ENCODE assay signal across 12 cellular contexts in genomic region chr9:111828193-111828592, GRCh38. TPM values are rescaled to one million over a fixed set of nuclear protein-coding genes. Genes with fewer than 3 reads are reported as not detected.
DNase-seq lines count a peak whose midpoint lies in the region; ATAC-seq, FAIRE-seq and TF ChIP-seq lines count a peak whose summit lies in the region.
"Had no signal": no experiment of that assay in that cellular context is flagged by ENCODE, and none has a peak within 500 bp of the region (broad histone marks: within the 10 kb centered on the region; RNA-seq: fewer than 3 reads in every experiment).

No MANE protein-coding gene starts in this region.

- H3K27me3 ChIP-seq in A673 (replicated peaks; ENCODE audit: insufficient read depth, low read depth, low read length, poor library complexity): peaks cover 4% of the 10 kb centered on the region
- no peaks in the 10 kb centered on the region for H3K27me3 ChIP-seq in PC-3 (ENCODE audit: low read length)
- no peaks in the 10 kb centered on the region for H3K27me3 ChIP-seq in small intestine (ENCODE audit: control insufficient read depth in 2 of 2, insufficient read depth in 2 of 2, low read length in 2 of 2)

- no peaks in the 10 kb centered on the region for H3F3A ChIP-seq in PC-3 (ENCODE audit: low read length, unreplicated experiment)

- no peak overlapping the region for H3K4me2 ChIP-seq in PC-3 (ENCODE audit: low read length)

- intact Hi-C loops in A673 (cut with micrococcal nuclease; ENCODE audit: unreplicated experiment): loop anchor here (2.0 kb wide), 1 partner anchor 247 kb away; no protein-coding TSS in a partner anchor
- intact Hi-C loops in PC-3 (cut with micrococcal nuclease): loop anchor here (1.0 to 5.0 kb wide), 3 partner anchors 64 to 246 kb away; no protein-coding TSS in a partner anchor

- no peaks in the 10 kb centered on the region for H4K20me1 ChIP-seq in PC-3 (ENCODE audit: low read length)

- peak overlapping the region; percentile 42; the same call in 1 of the 2 replicates for H2AFZ ChIP-seq in PC-3 (ENCODE audit: low read length)

- H3K9me2 ChIP-seq in PC-3 (replicated peaks; ENCODE audit: low read length): no peaks in the 10 kb centered on the region

- DNase-seq in A673 (ENCODE audit: low spot score) (peak; percentile 55), GM03348 (ENCODE audit: low spot score) (peak; percentile 41), PC-3 (peak; percentile 40), fibroblast of the aortic adventitia (ENCODE audit: low read depth) (peak; percentile 47), small intestine (no peak), NCI-H524 treated with DMSO at 0.1 percent for 48 hours (lab: John Stamatoyannopoulos, UW) (no peak), cortex of kidney (lab: John Stamatoyannopoulos, UW) (no peak)
- DNase-seq: natural killer cell, NCI-H2227 treated with DMSO at 0.1 percent for 48 hours had no signal

- no peak for FAIRE-seq in small intestine (lab: Jason Lieb, UNC)

- CTCF ChIA-PET in A673 (lab: Charles Lee) (interaction anchor here (1.2 kb wide), 1 partner anchor 247 kb away, joined by 4 read pairs; no protein-coding TSS in a partner anchor), PC-3 (lab: Charles Lee) (no interaction called here)

- no peaks in the 10 kb centered on the region for H3K79me2 ChIP-seq in PC-3 (ENCODE audit: low read length)

- peaks cover 9% of the 10 kb centered on the region for H3K4me1 ChIP-seq in A673 (ENCODE audit: insufficient read depth, low read length, poor library complexity, severe bottlenecking)
- no peaks in the 10 kb centered on the region for H3K4me1 ChIP-seq in PC-3 (ENCODE audit: insufficient read depth, low read length)
- no peaks in the 10 kb centered on the region for H3K4me1 ChIP-seq in small intestine (ENCODE audit: control insufficient read depth in 2 of 2, insufficient read depth in 1 of 2, low read depth in 1 of 2, low read length in 1 of 2)

- H3K9ac ChIP-seq in PC-3 (ENCODE audit: low read length): no peak overlapping the region

- H3K27ac ChIP-seq in A673 (ENCODE audit: low read depth, low read length, poor library complexity, severe bottlenecking): no peak overlapping the region
- no peak overlapping the region for H3K27ac ChIP-seq in PC-3 (ENCODE audit: low read length)
- no peak overlapping the region for H3K27ac ChIP-seq in small intestine (ENCODE audit: low read depth in 1 of 2, low read length in 1 of 2)

- ATAC-seq in PC-3: no peak
- ATAC-seq in GM21737 (IDR thresholded peaks at IDR 0.05; ENCODE audit: unreplicated experiment): no peak
- ATAC-seq: natural killer cell had no signal

- H3K36me3 ChIP-seq in A673 (ENCODE audit: insufficient read depth, low read length, poor library complexity, severe bottlenecking): no peaks in the 10 kb centered on the region
- H3K36me3 ChIP-seq in PC-3 (ENCODE audit: low read depth, low read length): no peaks in the 10 kb centered on the region
- H3K36me3 ChIP-seq in small intestine (ENCODE audit: control insufficient read depth in 2 of 2, insufficient read depth in 2 of 2, low read length in 2 of 2): no peaks in the 10 kb centered on the region

- TF ChIP-seq CTCF in A673 (conservative IDR thresholded peaks at IDR 0.05; ENCODE audit: low read depth, low read length) (peak; percentile 46), PC-3 (conservative IDR thresholded peaks at IDR 0.05; ENCODE audit: low read depth, low read length) (peak; percentile 40; the same call in 1 of the 2 replicates), fibroblast of the aortic adventitia (IDR thresholded peaks at IDR 0.05; ENCODE audit: insufficient read depth, low read length) (no peak)

- H3K4me3 ChIP-seq in A673 (ENCODE audit: low read depth, low read length, poor library complexity, severe bottlenecking) (no peak overlapping the region), PC-3 (ENCODE audit: low read length) (no peak overlapping the region), fibroblast of the aortic adventitia (ENCODE audit: low read depth, low read length) (no peak overlapping the region), small intestine (ENCODE audit: low read depth in 1 of 2, low read length in 2 of 2) (no peak overlapping the region)

- WGBS in small intestine, 3 donors: 51 to 66% (median 64%) methylated on average over 4 of the region's 4 CpGs

- POLR2A ChIA-PET in A673 (lab: Charles Lee; ENCODE audit: low non-redundant PET): no interaction called here
- POLR2A ChIA-PET in PC-3 (lab: Charles Lee; ENCODE audit: unreplicated experiment): no interaction called here

- no peaks in the 10 kb centered on the region for H3K9me3 ChIP-seq in A673 (ENCODE audit: low read depth, low read length, poor library complexity, severe bottlenecking)
- H3K9me3 ChIP-seq in PC-3 (ENCODE audit: low read length): no peaks in the 10 kb centered on the region
- no peaks in the 10 kb centered on the region for H3K9me3 ChIP-seq in small intestine (ENCODE audit: control insufficient read depth, low read depth)

- BruUV-seq in A673 (replicated peaks; lab: Mats Ljungman, UMichigan): no TSS peak
- BruUV-seq in PC-3 (replicated peaks; lab: Mats Ljungman, UMichigan): no TSS peak

RNA-seq across cellular contexts. Expression of gene SHOC1, which starts 33.5 kb away (rescaled TPM):
- not detected in 2 replicates for total RNA-seq in A673 (2021)
- 0.18 TPM in 1 of 2 replicates, not detected in the other for total RNA-seq in PC-3 (2014; rRNA removed)
- 0.09 TPM in 1 of 2 replicates, not detected in the other for total RNA-seq in fibroblast of the aortic adventitia (ENCODE audit: low replicate concordance)
- polyA plus RNA-seq in small intestine: under 1 TPM in 1 of 3 donors, not detected in 2; 0.04 TPM
- total RNA-seq: natural killer cell; T-helper 1 cell treated with Interleukin-12 subunit alpha and Interleukin-12 subunit beta and Interleukin-4 antibody, amounts not matched to agents 30 ng/mL and 1 ng/mL, for 36 hours had no signal
- polyA plus RNA-seq: CD14-positive monocyte had no signal

Comparison
In these comparisons a context has a peak if more than half of its experiments do, and no peak if none do; other contexts are left out.
1. DNase-seq: peak in A673 (single experiment), GM03348 (single experiment), PC-3 (single experiment) and fibroblast of the aortic adventitia (single experiment); none in small intestine (single experiment), NCI-H524 treated with DMSO at 0.1 percent for 48 hours (single experiment) and cortex of kidney (single experiment).